ENCODE assay signal across 8 cellular contexts in the genomic region with DNA sequence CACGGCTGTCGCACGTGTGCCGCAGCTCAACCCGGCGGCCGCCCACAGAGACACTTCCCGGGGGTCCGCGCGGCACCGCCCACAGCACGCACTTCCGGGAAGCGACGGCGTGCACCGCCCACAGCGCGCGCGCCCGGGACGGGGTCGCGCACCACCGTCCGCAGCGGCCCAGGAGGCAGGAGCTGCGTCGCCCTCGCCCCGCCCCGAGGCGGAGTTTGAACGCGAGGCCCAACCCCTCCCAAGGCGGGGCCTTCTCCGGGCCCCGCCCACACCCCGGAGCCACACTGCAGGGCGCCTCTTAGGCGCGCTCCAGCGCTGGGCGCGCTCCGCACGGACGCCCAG.
DNase-seq lines count a peak whose midpoint lies in the region; ATAC-seq and TF ChIP-seq lines count a peak whose summit lies in the region.
"Not testable (repeated sequence)": the region's sequence is repeated elsewhere in the genome, so short reads cannot be mapped to it uniquely, and the experiment has no call there.

No MANE protein-coding gene starts in this region.

- TF ChIP-seq CTCF in astrocyte of the cerebellum (IDR thresholded peaks at IDR 0.05; ENCODE audit: low read depth, low read length, missing control alignments); heart left ventricle (IDR thresholded peaks at IDR 0.05); osteocyte (IDR thresholded peaks at IDR 0.05): not testable (repeated sequence)

- not testable (repeated sequence) for H3K27me3 ChIP-seq in heart left ventricle

- ATAC-seq in GM21825 (IDR thresholded peaks at IDR 0.05; ENCODE audit: unreplicated experiment): peak; percentile 97
- peak; percentile 98 for ATAC-seq in HG03571 (IDR thresholded peaks at IDR 0.05; ENCODE audit: unreplicated experiment)
- ATAC-seq in activated CD4-positive, CD25-positive, alpha-beta regulatory T cell treated with anti-CD3 and anti-CD28 coated beads, Interleukin-2, amount 50 U/mL, for 24 hours: peak; percentile 99
- ATAC-seq in heart left ventricle: peak; percentile 100

- in situ Hi-C loops in astrocyte of the cerebellum (cut with HindIII; ENCODE audit: low sequenced_read_pairs): not testable (repeated sequence)

- TF ChIP-seq POLR2A in heart left ventricle (IDR thresholded peaks at IDR 0.05): peak in 1 of 2 donors; percentile 32

- H3K4me1 Mint-ChIP-seq in osteocyte (ENCODE audit: unreplicated experiment): not testable (repeated sequence)

- H3K9me3 Mint-ChIP-seq in osteocyte (ENCODE audit: unreplicated experiment): not testable (repeated sequence)

- peak overlapping the region in 5 of 12 donors; percentile 32 to 71 (median 43) for H3K27ac ChIP-seq in heart left ventricle

- H3K4me3 Mint-ChIP-seq in osteocyte (ENCODE audit: unreplicated experiment): not testable (repeated sequence)

- WGBS in heart left ventricle, 4 donors: 0% methylated on average over 1 to 36 of the region's 50 CpGs; no CpG with 5 or more reads in 1 of the 4 donors

- intact Hi-C loops in heart left ventricle (cut with DNase I): not testable (repeated sequence)

- not testable (repeated sequence) for H3K36me3 ChIP-seq in heart left ventricle

- H3K4me1 ChIP-seq in heart left ventricle: not testable (repeated sequence)

- H3K27me3 Mint-ChIP-seq in osteocyte (ENCODE audit: unreplicated experiment): not testable (repeated sequence)

- H3K9me3 ChIP-seq in heart left ventricle: not testable (repeated sequence)

- DNase-seq in Daoy (ENCODE audit: low read depth) (peak; percentile 86), heart left ventricle (peak; percentile 83 to 93 (median 87)), osteocyte (ENCODE audit: extremely low spot score, unreplicated experiment) (peak; percentile 96)
- DNase-seq in astrocyte of the cerebellum (ENCODE audit: low read depth): not testable (repeated sequence)
- peak; percentile 50 to 51 for DNase-seq in stimulated activated CD8-positive, alpha-beta memory T cell treated with anti-CD3 and anti-CD28 coated beads, Interleukin-4, amount 100 ng/mL, for 4 hours (ENCODE audit: low read depth in 2 of 2, low spot score in 1 of 2)

- H3K4me3 ChIP-seq in astrocyte of the cerebellum (ENCODE audit: low read depth, low read length) (peak overlapping the region; percentile 32), heart left ventricle (peak overlapping the region in 11 of 12 donors; percentile 8 to 62 (median 52))

- not testable (repeated sequence) for H3K27ac Mint-ChIP-seq in osteocyte (ENCODE audit: unreplicated experiment)

- not testable (repeated sequence) for H3K36me3 Mint-ChIP-seq in osteocyte (ENCODE audit: unreplicated experiment)
